ENCODE assay signal across 31 cellular contexts in genomic region chr22:27656970-27657369, GRCh38.
A peak's percentile ranks its signal among the peaks of the same experiment; 100 is the strongest.
DNase-seq lines count a peak whose midpoint lies in the region; ATAC-seq, FAIRE-seq and TF ChIP-seq lines count a peak whose summit lies in the region.
"Had no signal": no experiment of that assay in that cellular context is flagged by ENCODE, and none has a peak within 500 bp of the region (broad histone marks: within the 10 kb centered on the region; RNA-seq: fewer than 3 reads in every experiment).

No MANE protein-coding gene starts in this region.

- H3K27ac ChIP-seq in HepG2 (ENCODE audit: extremely low read length, insufficient read depth, low read length) (no peak overlapping the region), right lobe of liver (no peak overlapping the region), mesenchymal stem cell (ENCODE audit: low read length, poor library complexity, severe bottlenecking) (no peak overlapping the region)
- H3K27ac ChIP-seq: 22Rv1; A549; BLaER1; BLaER1 treated with 17β-estradiol and CSF1 and Interleukin-3, amounts not matched to agents 10 nM and 100 nM; C4-2B had no signal

- H3K4me1 ChIP-seq in HepG2 (ENCODE audit: insufficient read depth, low read length) = peaks cover 15% of the 10 kb centered on the region
- H3K4me1 ChIP-seq in right lobe of liver = no peaks in the 10 kb centered on the region
- H3K4me1 ChIP-seq in mesenchymal stem cell (ENCODE audit: control insufficient read depth, insufficient read depth, low read depth, low read length) = no peaks in the 10 kb centered on the region
- H3K4me1 ChIP-seq: A549, BE2C had no signal

- H2BK12ac ChIP-seq in mesenchymal stem cell (ENCODE audit: low read length in 2 of 2) = no peak overlapping the region

- H4K20me1 ChIP-seq in HepG2 (ENCODE audit: insufficient read depth, low read length) = no peaks in the 10 kb centered on the region
- H4K20me1 ChIP-seq: BLaER1; BLaER1 treated with 17β-estradiol and CSF1 and Interleukin-3, amounts not matched to agents 10 nM and 100 nM had no signal

- H3K27me3 ChIP-seq in HepG2 (ENCODE audit: control insufficient read depth in 1 of 2, insufficient read depth in 2 of 2, low read length in 2 of 2) = no peaks in the 10 kb centered on the region; a peak in 1 of 5 replicates
- no peaks in the 10 kb centered on the region for H3K27me3 ChIP-seq in right lobe of liver
- peaks cover 16 to 23% of the 10 kb centered on the region in 2 experiments for H3K27me3 ChIP-seq in mesenchymal stem cell (ENCODE audit: control insufficient read depth in 1 of 2, insufficient read depth in 1 of 2, low read length in 2 of 2)
- H3K27me3 ChIP-seq: BLaER1; BLaER1 treated with 17β-estradiol and CSF1 and Interleukin-3, amounts not matched to agents 10 nM and 100 nM had no signal

- POLR2A ChIA-PET in HepG2 (lab: Yijun Ruan, JAX) = no interaction called here

- no peak overlapping the region for H4K8ac ChIP-seq in mesenchymal stem cell (ENCODE audit: low read length)

- H3K36me3 ChIP-seq in HepG2 (replicated peaks in 1 of 2; ENCODE audit: control insufficient read depth in 1 of 2, insufficient read depth in 2 of 2, low read length in 2 of 2) = no peaks in the 10 kb centered on the region
- no peaks in the 10 kb centered on the region for H3K36me3 ChIP-seq in right lobe of liver
- no peaks in the 10 kb centered on the region for H3K36me3 ChIP-seq in mesenchymal stem cell (ENCODE audit: control insufficient read depth in 1 of 2, insufficient read depth in 2 of 2, low read depth in 1 of 2, low read length in 2 of 2)
- H3K36me3 ChIP-seq: BE2C; BLaER1; BLaER1 treated with 17β-estradiol and CSF1 and Interleukin-3, amounts not matched to agents 10 nM and 100 nM had no signal

- no peak for TF ChIP-seq RAD21 in HepG2 (CRISPR knock-in tag; IDR thresholded peaks at IDR 0.05)

- FAIRE-seq in HepG2 (lab: Jason Lieb, UNC) (no peak), GM19239 (lab: Jason Lieb, UNC) (no peak)
- FAIRE-seq: A204.1, A549, D721Med had no signal

- H3K4me3 ChIP-seq in HepG2 (replicated peaks in 1 of 3; ENCODE audit: insufficient read depth in 1 of 3, low read depth in 2 of 3, low read length in 3 of 3) (no peak overlapping the region), right lobe of liver (no peak overlapping the region), mesenchymal stem cell (ENCODE audit: insufficient read depth in 1 of 2, low read depth in 1 of 2, low read length in 2 of 2) (no peak overlapping the region)
- H3K4me3 ChIP-seq: A549; BLaER1; BLaER1 treated with 17β-estradiol and CSF1 and Interleukin-3, amounts not matched to agents 10 nM and 100 nM had no signal

- no peaks in the 10 kb centered on the region for H3K9me3 ChIP-seq in HepG2 (ENCODE audit: low read length)
- no peaks in the 10 kb centered on the region for H3K9me3 ChIP-seq in right lobe of liver
- H3K9me3 ChIP-seq in mesenchymal stem cell (ENCODE audit: control insufficient read depth, low read length) = peaks cover 23% of the 10 kb centered on the region
- H3K9me3 ChIP-seq: A549, BE2C, Caco-2 had no signal

- H2AFZ ChIP-seq in HepG2 (ENCODE audit: low read length) = no peak overlapping the region
- H2AFZ ChIP-seq in mesenchymal stem cell (ENCODE audit: low read depth, low read length) = no peak overlapping the region

- TF ChIP-seq CTCF in HepG2 (CRISPR knock-in tag; IDR thresholded peaks at IDR 0.05) (no peak), right lobe of liver (IDR thresholded peaks at IDR 0.05) (no peak)

- no peak overlapping the region for H2BK120ac ChIP-seq in mesenchymal stem cell (ENCODE audit: low read depth, low read length)

- H3K79me2 ChIP-seq in HepG2 (ENCODE audit: insufficient read depth, low read length) = no peaks in the 10 kb centered on the region

- in situ Hi-C loops in HepG2 (cut with HindIII; ENCODE audit: extremely low pct_ligation_motif_present, low pct_unique_long_range_greater_than_20kb) = no loop called here

- TF ChIP-seq EP300 in HepG2 (IDR thresholded peaks at IDR 0.05; ENCODE audit: low read depth in 2 of 2, low read length in 2 of 2) (no peak), HepG2 (CRISPR knock-in tag; IDR thresholded peaks at IDR 0.05; ENCODE audit: borderline replicate concordance) (no peak)

- H2BK5ac ChIP-seq in mesenchymal stem cell (ENCODE audit: low read depth, low read length, poor library complexity, severe bottlenecking) = no peak overlapping the region

- DNase-seq in HepG2 (ENCODE audit: low spot score) (no peak), right lobe of liver (no peak), mesenchymal stem cell (no peak), GM19239 (ENCODE audit: insufficient read length, low spot score) (no peak)
- DNase-seq: 8988T; ACHN; AML-193; BE2C; C1 segment of cervical spinal cord; Caco-2; Calu3; CD4-positive, alpha-beta memory T cell; CD4-positive, alpha-beta T cell; CD4-positive, CD25-positive, alpha-beta regulatory T cell; CD8-positive, alpha-beta memory T cell; CD8-positive, alpha-beta T cell; COR-L47; DMS 273 treated with DMSO at 0.1 percent for 48 hours; DMS153; DMS53; DMS79; DMS79 treated with DMSO at 0.1 percent for 48 hours; DND-41; EL had no signal

- no peak for ATAC-seq in HepG2
- no peak for ATAC-seq in right lobe of liver
- ATAC-seq: A549; CD8-positive, alpha-beta T cell had no signal

- TF ChIP-seq POLR2A in HepG2 (IDR thresholded peaks at IDR 0.05; ENCODE audit: insufficient read depth in 1 of 2, low read depth in 2 of 2, low read length in 2 of 2) (no peak), right lobe of liver (IDR thresholded peaks at IDR 0.05) (no peak)

- CTCF ChIA-PET in HepG2 (lab: Yijun Ruan, JAX; ENCODE audit: low intra/inter-chr PET ratio, low total read pairs) = no interaction called here

- no peak overlapping the region for H3K4ac ChIP-seq in mesenchymal stem cell (ENCODE audit: low read depth in 1 of 2, low read length in 2 of 2)

- no peak overlapping the region for H3K9ac ChIP-seq in HepG2 (ENCODE audit: insufficient read depth, low read depth, low read length)
- H3K9ac ChIP-seq in mesenchymal stem cell (ENCODE audit: low read length) = no peak overlapping the region
- H3K9ac ChIP-seq: BLaER1; BLaER1 treated with 17β-estradiol and CSF1 and Interleukin-3, amounts not matched to agents 10 nM and 100 nM had no signal

- no peaks in the 10 kb centered on the region for H3K79me1 ChIP-seq in mesenchymal stem cell (replicated peaks; ENCODE audit: low read length, poor library complexity, severe bottlenecking)

- no peak overlapping the region for H3K14ac ChIP-seq in mesenchymal stem cell (ENCODE audit: low read length in 2 of 2)

- no TSS peak for BruUV-seq in HepG2 (replicated peaks; lab: Mats Ljungman, UMichigan)

- no peak overlapping the region for H3K23ac ChIP-seq in mesenchymal stem cell (ENCODE audit: low read length in 2 of 2)

- H3K18ac ChIP-seq in mesenchymal stem cell (ENCODE audit: low read depth in 1 of 2, low read length in 2 of 2) = no peak overlapping the region

- H2BK15ac ChIP-seq in mesenchymal stem cell (ENCODE audit: low read depth, poor library complexity, severe bottlenecking) = no peak overlapping the region

- H4K91ac ChIP-seq in mesenchymal stem cell (ENCODE audit: low read length) = no peak overlapping the region

- intact Hi-C loops in HepG2 (cut with micrococcal nuclease; ENCODE audit: unreplicated experiment) (no loop called here), right lobe of liver (cut with DNase I) (no loop called here)

- no peak overlapping the region for H3K4me2 ChIP-seq in HepG2 (ENCODE audit: low read depth, low read length)
- peak overlapping the region; percentile 3 for H3K4me2 ChIP-seq in mesenchymal stem cell (ENCODE audit: low read length, poor library complexity, severe bottlenecking)
- H3K4me2 ChIP-seq: A549; BLaER1; BLaER1 treated with 17β-estradiol and CSF1 and Interleukin-3, amounts not matched to agents 10 nM and 100 nM had no signal

- no peak overlapping the region for H2AK5ac ChIP-seq in mesenchymal stem cell (ENCODE audit: low read length, severe bottlenecking)

TF ChIP-seq in HepG2, 621 proteins besides CTCF, POLR2A, EP300 and RAD21:
- TF ChIP-seq E2F2 (CRISPR knock-in tag; IDR thresholded peaks at IDR 0.05; ENCODE audit: borderline replicate concordance) = no peak
- peak; percentile 96 for TF ChIP-seq ZNF264 (CRISPR knock-in tag; IDR thresholded peaks at IDR 0.05)
- TF ChIP-seq MTERF4 (CRISPR knock-in tag; IDR thresholded peaks at IDR 0.05) = no peak
- no peak for TF ChIP-seq POLR2G (IDR thresholded peaks at IDR 0.05; ENCODE audit: low read depth, low read length)
